In genomic region chr11:104060820-104061219, GRCh38 we compare ENCODE assay signal across 16 cellular contexts. TPM values are rescaled to one million over a fixed set of nuclear protein-coding genes. Genes with fewer than 3 reads are reported as not detected.
DNase-seq lines count a peak whose midpoint lies in the region; ATAC-seq, FAIRE-seq and TF ChIP-seq lines count a peak whose summit lies in the region.
"Had no signal": no experiment of that assay in that cellular context is flagged by ENCODE, and none has a peak within 500 bp of the region (broad histone marks: within the 10 kb centered on the region; RNA-seq: fewer than 3 reads in every experiment).

No MANE protein-coding gene starts in this region.

- no peak for FAIRE-seq in D721Med (lab: Jason Lieb, UNC)
- FAIRE-seq: H54 had no signal

- no peak overlapping the region for H3K4ac ChIP-seq in mesenchymal stem cell (ENCODE audit: low read depth in 1 of 2, low read length in 2 of 2)

- no peak overlapping the region for H3K4me3 ChIP-seq in WERI-Rb-1 (ENCODE audit: low read depth, low read length)
- no peak overlapping the region for H3K4me3 ChIP-seq in mesenchymal stem cell (ENCODE audit: insufficient read depth in 1 of 2, low read depth in 1 of 2, low read length in 2 of 2)
- H3K4me3 ChIP-seq: esophagus muscularis mucosa, thoracic aorta had no signal

- H4K91ac ChIP-seq in mesenchymal stem cell (ENCODE audit: low read length) = no peak overlapping the region

- H3K36me3 ChIP-seq in WERI-Rb-1 (no peaks in the 10 kb centered on the region), mesenchymal stem cell (ENCODE audit: control insufficient read depth in 1 of 2, insufficient read depth in 2 of 2, low read depth in 1 of 2, low read length in 2 of 2) (no peaks in the 10 kb centered on the region)
- H3K36me3 ChIP-seq: esophagus muscularis mucosa, thoracic aorta had no signal

- no peaks in the 10 kb centered on the region for H3K9me3 ChIP-seq in WERI-Rb-1 (ENCODE audit: severe bottlenecking)
- no peaks in the 10 kb centered on the region for H3K9me3 ChIP-seq in mesenchymal stem cell (ENCODE audit: control insufficient read depth, low read length)
- H3K9me3 ChIP-seq: esophagus muscularis mucosa, thoracic aorta had no signal

- H3K23ac ChIP-seq in mesenchymal stem cell (ENCODE audit: low read length in 2 of 2) = no peak overlapping the region

- no peak overlapping the region for H2BK5ac ChIP-seq in mesenchymal stem cell (ENCODE audit: low read depth, low read length, poor library complexity, severe bottlenecking)

- H2AK5ac ChIP-seq in mesenchymal stem cell (ENCODE audit: low read length, severe bottlenecking) = no peak overlapping the region

- H2BK120ac ChIP-seq in mesenchymal stem cell (ENCODE audit: low read depth, low read length) = no peak overlapping the region

- H3K27me3 ChIP-seq in WERI-Rb-1 (ENCODE audit: insufficient read depth, low read depth, severe bottlenecking) = no peaks in the 10 kb centered on the region
- no peaks in the 10 kb centered on the region for H3K27me3 ChIP-seq in mesenchymal stem cell (ENCODE audit: control insufficient read depth in 1 of 2, insufficient read depth in 1 of 2, low read length in 2 of 2)
- H3K27me3 ChIP-seq: esophagus muscularis mucosa had no signal

- no peaks in the 10 kb centered on the region for H3K79me1 ChIP-seq in mesenchymal stem cell (replicated peaks; ENCODE audit: low read length, poor library complexity, severe bottlenecking)

- H2AFZ ChIP-seq in mesenchymal stem cell (ENCODE audit: low read depth, low read length) = no peak overlapping the region

- TF ChIP-seq CTCF in WERI-Rb-1 (IDR thresholded peaks at IDR 0.05; ENCODE audit: low read depth, low read length) (no peak), D721Med (IDR thresholded peaks at IDR 0.05; ENCODE audit: insufficient read depth, missing control alignments) (no peak)

- no peak overlapping the region for H3K27ac ChIP-seq in WERI-Rb-1
- no peak overlapping the region for H3K27ac ChIP-seq in mesenchymal stem cell (ENCODE audit: low read length, poor library complexity, severe bottlenecking)
- H3K27ac ChIP-seq: RWPE1, thoracic aorta had no signal

- H3K14ac ChIP-seq in mesenchymal stem cell (ENCODE audit: low read length in 2 of 2) = no peak overlapping the region

- no peak overlapping the region for H4K8ac ChIP-seq in mesenchymal stem cell (ENCODE audit: low read length)

- no peak overlapping the region for H2BK15ac ChIP-seq in mesenchymal stem cell (ENCODE audit: low read depth, poor library complexity, severe bottlenecking)

- H2BK12ac ChIP-seq in mesenchymal stem cell (ENCODE audit: low read length in 2 of 2) = no peak overlapping the region

- ATAC-seq in GM18508 (IDR thresholded peaks at IDR 0.05; ENCODE audit: insufficient read depth, unreplicated experiment) = peak; percentile 61
- ATAC-seq in GM19467 (IDR thresholded peaks at IDR 0.05; ENCODE audit: unreplicated experiment) = peak; percentile 71
- ATAC-seq in HG02885 (IDR thresholded peaks at IDR 0.05; ENCODE audit: poor library complexity, unreplicated experiment) = peak; percentile 81

- DNase-seq in NAMALWA (ENCODE audit: low spot score) (peak; percentile 10), WERI-Rb-1 (no peak), mesenchymal stem cell (no peak), D721Med (ENCODE audit: insufficient read length, low spot score) (no peak), NCI-H1048 (lab: John Stamatoyannopoulos, UW) (no peak)
- DNase-seq: activated CD4-positive, alpha-beta memory T cell treated with anti-CD3 and anti-CD28 coated beads for 36 hours; dermis blood vessel endothelial cell; NCI-H1436; NCI-H510A had no signal

- H3K4me2 ChIP-seq in mesenchymal stem cell (ENCODE audit: low read length, poor library complexity, severe bottlenecking) = no peak overlapping the region

- no CpG with 5 or more reads among the region's 1 CpG for WGBS in mesenchymal stem cell

- H3K4me1 ChIP-seq in mesenchymal stem cell (ENCODE audit: control insufficient read depth, insufficient read depth, low read depth, low read length) = no peaks in the 10 kb centered on the region

- no peak overlapping the region for H3K18ac ChIP-seq in mesenchymal stem cell (ENCODE audit: low read depth in 1 of 2, low read length in 2 of 2)

- no peak overlapping the region for H3K9ac ChIP-seq in mesenchymal stem cell (ENCODE audit: low read length)

RNA-seq across cellular contexts. Expression of gene DDI1, which starts 24.4 kb away (rescaled TPM):
- polyA plus RNA-seq in mesenchymal stem cell (2013, experiment 1 of 2) = not detected
- not detected for polyA plus RNA-seq in mesenchymal stem cell (2013, experiment 2 of 2)
